13 cellular contexts compared by ENCODE assay signal in the genomic region with DNA sequence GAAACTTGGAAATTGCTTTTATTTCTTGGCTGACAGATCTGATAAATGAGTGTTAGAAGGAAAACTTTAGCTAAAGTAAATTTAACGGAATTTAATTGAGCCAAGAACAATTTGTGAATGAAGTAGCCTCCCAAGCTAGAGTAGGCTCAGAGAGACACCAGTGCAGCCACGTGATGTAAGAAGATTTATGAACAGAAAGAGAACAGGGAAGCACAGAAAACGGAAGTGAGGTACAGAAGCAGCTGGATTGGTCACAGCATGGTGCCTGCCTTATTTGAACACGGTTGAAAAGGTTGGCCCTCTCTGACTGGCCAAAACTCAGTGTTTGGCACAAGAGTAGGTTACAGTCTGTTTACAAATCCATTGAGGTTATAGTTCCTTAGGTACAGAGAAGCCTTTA. TPM values are rescaled to one million over a fixed set of nuclear protein-coding genes. Genes with fewer than 3 reads are reported as not detected.
DNase-seq lines count a peak whose midpoint lies in the region; ATAC-seq, FAIRE-seq and TF ChIP-seq lines count a peak whose summit lies in the region.
"Had no signal": no experiment of that assay in that cellular context is flagged by ENCODE, and none has a peak within 500 bp of the region (broad histone marks: within the 10 kb centered on the region; RNA-seq: fewer than 3 reads in every experiment).

No MANE protein-coding gene starts in this region.

- H2BK20ac ChIP-seq in H1 (ENCODE audit: low read length) = no peak overlapping the region

- no peak for TF ChIP-seq CTCF in NB4 (IDR thresholded peaks at IDR 0.05; ENCODE audit: low read depth, low read length)
- no peak for TF ChIP-seq CTCF in H1 (IDR thresholded peaks at IDR 0.05; ENCODE audit: control extremely low read depth in 1 of 3, insufficient read depth in 1 of 3, low read depth in 1 of 3, low read length in 3 of 3)

- no peaks in the 10 kb centered on the region for H3K9me3 ChIP-seq in H1 (ENCODE audit: insufficient read depth in 2 of 2, low read depth in 1 of 2, low read length in 1 of 2)

- H2AK5ac ChIP-seq in H1 (ENCODE audit: low read depth, low read length) = no peak overlapping the region

- H3K56ac ChIP-seq in H1 (replicated peaks; ENCODE audit: insufficient read length, low read depth, low read length) = no peak overlapping the region

- no peak overlapping the region for H3K4ac ChIP-seq in H1 (replicated peaks; ENCODE audit: insufficient read length, low read depth, low read length)

- CTCF ChIA-PET in H1 (lab: Charles Lee; ENCODE audit: partially characterized antibody) = interaction anchor here (1.1 kb wide), 2 partner anchors 17 to 22 kb away, joined by 3 read pairs; no protein-coding TSS in a partner anchor

- no peak overlapping the region for H2BK120ac ChIP-seq in H1 (replicated peaks; ENCODE audit: low read depth, low read length)

- DNase-seq in Right ventricle myocardium inferior (ENCODE audit: missing footprints) = peak; percentile 49
- no peak for DNase-seq in cardiac septum (ENCODE audit: low spot score)
- peak; percentile 58 for DNase-seq in NB4 (ENCODE audit: low read depth)
- no peak for DNase-seq in H1 (ENCODE audit: low read depth in 1 of 2, low spot score in 2 of 2)
- DNase-seq in stimulated activated naive B cell treated with anti-CD40 and anti-IgM and Interleukin-4, amounts not matched to agents 10 μg/mL and 1 μg/mL and 100 μg/mL, for 72 hours = no peak
- no peak for DNase-seq in AML-193 (lab: John Stamatoyannopoulos, UW)
- no peak for DNase-seq in hepatic stellate cell (ENCODE audit: low spot score)
- DNase-seq: activated CD8-positive, alpha-beta T cell treated with anti-CD3 and anti-CD28 coated beads for 36 hours; activated naive CD4-positive, alpha-beta T cell; Calu3; NCI-H1930 had no signal

- no peak overlapping the region for H3K4me2 ChIP-seq in H1 (ENCODE audit: insufficient read depth in 1 of 2, low read depth in 2 of 2, low read length in 2 of 2)

- no peaks in the 10 kb centered on the region for H3K4me1 ChIP-seq in H1 (replicated peaks in 1 of 4; ENCODE audit: control insufficient read depth in 3 of 4, insufficient read depth in 4 of 4, low read length in 3 of 4)

- H3K27ac Mint-ChIP-seq in stimulated activated naive B cell treated with anti-CD40 and anti-IgM and Interleukin-4, amounts not matched to agents 10 μg/mL and 1 μg/mL and 100 μg/mL, for 72 hours = peak overlapping the region; percentile 44
- H3K27ac Mint-ChIP-seq: activated CD8-positive, alpha-beta T cell treated with anti-CD3 and anti-CD28 coated beads for 36 hours had no signal

- no peak overlapping the region for H2BK15ac ChIP-seq in H1 (ENCODE audit: low read length)

- WGBS in H1 (ENCODE audit: extremely low coverage in 1 of 2, insufficient coverage in 1 of 2, insufficient read length in 1 of 2, insufficient replicate concordance in 2 of 2, low coverage in 1 of 2, low lambda C conversion rate in 2 of 2, missing lambda C conversion rate in 1 of 2), 2 experiments = 79% methylated on average over 4 of the region's 4 CpGs; no CpG with 5 or more reads in 1 of the 2 experiments

- H3K9ac ChIP-seq in H1 (replicated peaks in 1 of 4; ENCODE audit: extremely low read depth in 1 of 4, low read depth in 3 of 4, low read length in 3 of 4) = no peak overlapping the region

- no peaks in the 10 kb centered on the region for H3K23me2 ChIP-seq in H1 (ENCODE audit: low read depth, low read length)

- 0 out of 2 replicates have a peak overlapping the region, but pooled peaks have one; percentile 24 for H2AFZ ChIP-seq in H1 (ENCODE audit: low read length)

- no peak for FAIRE-seq in H1 (lab: Jason Lieb, UNC)
- FAIRE-seq: bronchial epithelial cell had no signal

- TF ChIP-seq EP300 in H1 (IDR thresholded peaks at IDR 0.05; ENCODE audit: borderline replicate concordance in 1 of 2, low read depth in 2 of 2, low read length in 2 of 2) = no peak

- H3K27me3 ChIP-seq in H1 (replicated peaks in 1 of 4; ENCODE audit: control insufficient read depth in 3 of 4, extremely low read depth in 1 of 4, insufficient read depth in 3 of 4, low read length in 3 of 4) = no peaks in the 10 kb centered on the region

- no peak overlapping the region for H4K5ac ChIP-seq in H1 (ENCODE audit: insufficient read length, low read depth, low read length)

- H2BK12ac ChIP-seq in H1 (ENCODE audit: low read depth, low read length) = no peak overlapping the region

- H3K4me3 ChIP-seq in NB4 (ENCODE audit: low read depth, low read length) (no peak overlapping the region), H1 (ENCODE audit: extremely low read depth in 1 of 4, insufficient read depth in 2 of 4, low read depth in 3 of 4, low read length in 4 of 4) (no peak overlapping the region)

- H4K20me1 ChIP-seq in H1 (replicated peaks in 1 of 2; ENCODE audit: control insufficient read depth in 1 of 2, insufficient read depth in 2 of 2, low read length in 2 of 2) = no peaks in the 10 kb centered on the region

- H3K79me2 ChIP-seq in H1 (ENCODE audit: control insufficient read depth in 1 of 2, insufficient read depth in 2 of 2, low read length in 2 of 2) = no peaks in the 10 kb centered on the region

- H3K79me1 ChIP-seq in H1 (ENCODE audit: low read depth, low read length) = no peaks in the 10 kb centered on the region

- H3K27me3 Mint-ChIP-seq in stimulated activated naive B cell treated with anti-CD40 and anti-IgM and Interleukin-4, amounts not matched to agents 10 μg/mL and 1 μg/mL and 100 μg/mL, for 72 hours = no peaks in the 10 kb centered on the region

- intact Hi-C loops in Right ventricle myocardium inferior (cut with DNase I) (no loop called here), cardiac septum (cut with DNase I) (no loop called here)

- no peak for TF ChIP-seq POLR2A in NB4 (IDR thresholded peaks at IDR 0.05; ENCODE audit: extremely low read depth, insufficient read length)
- TF ChIP-seq POLR2A in H1 (IDR thresholded peaks at IDR 0.05; ENCODE audit: control extremely low read depth in 1 of 2, low read depth in 2 of 2, low read length in 2 of 2) = no peak

- POLR2A ChIA-PET in H1 (lab: Charles Lee; ENCODE audit: partially characterized antibody) = no interaction called here

- no peaks in the 10 kb centered on the region for H3K36me3 ChIP-seq in H1 (ENCODE audit: control insufficient read depth in 2 of 4, insufficient read depth in 4 of 4, low read length in 3 of 4)

- no peak overlapping the region for H3K23ac ChIP-seq in H1 (ENCODE audit: insufficient read length)

- peaks cover 5 to 11% of the 10 kb centered on the region in 2 donors for H3K36me3 Mint-ChIP-seq in stimulated activated naive B cell treated with anti-CD40 and anti-IgM and Interleukin-4, amounts not matched to agents 10 μg/mL and 1 μg/mL and 100 μg/mL, for 72 hours

- TF ChIP-seq RAD21 in H1 (IDR thresholded peaks at IDR 0.05 in 1 of 2, conservative IDR thresholded peaks at IDR 0.05 in 1 of 2; ENCODE audit: low read depth in 2 of 2, low read length in 2 of 2) = no peak

- H3K27ac ChIP-seq in H1 (ENCODE audit: low read depth, low read length) = no peak overlapping the region

- ATAC-seq in Right ventricle myocardium inferior (peak; percentile 39), GM19324 (IDR thresholded peaks at IDR 0.05; ENCODE audit: low FRiP score, unreplicated experiment) (no peak)
- ATAC-seq in stimulated activated naive B cell treated with anti-CD40 and anti-IgM and Interleukin-4, amounts not matched to agents 10 μg/mL and 1 μg/mL and 100 μg/mL, for 72 hours (replicated peaks) = peak; percentile 96 to 97
- ATAC-seq: activated CD8-positive, alpha-beta T cell treated with anti-CD3 and anti-CD28 coated beads for 36 hours had no signal

- H2BK5ac ChIP-seq in H1 (ENCODE audit: low read depth, low read length) = no peak overlapping the region

- no peak overlapping the region for H4K8ac ChIP-seq in H1 (ENCODE audit: extremely low read depth, insufficient read depth, low read length)

- H3K14ac ChIP-seq in H1 (ENCODE audit: insufficient read length) = no peak overlapping the region

- H3K9me3 Mint-ChIP-seq in stimulated activated naive B cell treated with anti-CD40 and anti-IgM and Interleukin-4, amounts not matched to agents 10 μg/mL and 1 μg/mL and 100 μg/mL, for 72 hours = peaks cover 10 to 11% of the 10 kb centered on the region in 2 donors

- H3K18ac ChIP-seq in H1 (ENCODE audit: extremely low read depth, low read length) = no peak overlapping the region

- no peak overlapping the region for H3K4me3 Mint-ChIP-seq in stimulated activated naive B cell treated with anti-CD40 and anti-IgM and Interleukin-4, amounts not matched to agents 10 μg/mL and 1 μg/mL and 100 μg/mL, for 72 hours
- H3K4me3 Mint-ChIP-seq: activated CD8-positive, alpha-beta T cell treated with anti-CD3 and anti-CD28 coated beads for 36 hours had no signal

- H3K4me1 Mint-ChIP-seq in stimulated activated naive B cell treated with anti-CD40 and anti-IgM and Interleukin-4, amounts not matched to agents 10 μg/mL and 1 μg/mL and 100 μg/mL, for 72 hours = peaks cover 10 to 22% of the 10 kb centered on the region in 2 donors

- H4K91ac ChIP-seq in H1 (replicated peaks; ENCODE audit: insufficient read length, low read length) = no peak overlapping the region

TF ChIP-seq in H1, 55 proteins besides CTCF, POLR2A, EP300 and RAD21 (continues in another document):
- no peak for TF ChIP-seq RFX5 (IDR thresholded peaks at IDR 0.05; ENCODE audit: borderline replicate concordance, low read depth, low read length)
- TF ChIP-seq SRF (IDR thresholded peaks at IDR 0.05; ENCODE audit: low read depth, low read length) = no peak
- no peak for TF ChIP-seq BACH1 (IDR thresholded peaks at IDR 0.05; ENCODE audit: low read length)

RNA-seq across cellular contexts. Expression of a gene that starts 29.5 kb away (rescaled TPM):
- total RNA-seq in Right ventricle myocardium inferior (103 TPM), cardiac septum (60.1 TPM)
- 20.9 and 21.9 TPM in 2 replicates for total RNA-seq in H1 (2021; fragmentation: NEBNext Ultra II Directional; extraction: Animal tissue kit (Norgen Biotek cat#: 25700))
- polyA plus RNA-seq in H1 (2011; rRNA removed) = 6.6 and 9.7 TPM in 2 replicates
- 13.2 TPM for polyA plus RNA-seq in H1 (2011; cell fraction: cytosol; rRNA removed)
- polyA plus RNA-seq in H1 (2011; cell fraction: nucleus; rRNA removed) = 18.1 TPM
- 18.8 to 22.2 TPM (median 20.2 TPM) in 4 replicates for polyA plus RNA-seq in H1 (2012, experiment 1 of 2)
- polyA plus RNA-seq in H1 (2012, experiment 2 of 2) = 2.7 TPM
- 29.2 TPM for polyA plus RNA-seq in H1 (2013, experiment 1 of 2)
- 34.3 TPM for polyA plus RNA-seq in H1 (2013, experiment 2 of 2)
- polyA minus RNA-seq in H1 (2011; rRNA and poly(A)+ RNA removed) = 9.6 and 15.1 TPM in 2 replicates
- 11.4 TPM for polyA minus RNA-seq in H1 (2011; cell fraction: cytosol; rRNA and poly(A)+ RNA removed)
- polyA minus RNA-seq in H1 (2011; cell fraction: nucleus; rRNA and poly(A)+ RNA removed) = 21.1 TPM

Comparison
In these comparisons a context has a peak if more than half of its experiments do, and no peak if none do; other contexts are left out.
1. DNase-seq: peak in Right ventricle myocardium inferior (single experiment) and NB4 (single experiment); none in cardiac septum (single experiment), H1 (0 of 2), stimulated activated naive B cell treated with anti-CD40 and anti-IgM and Interleukin-4, amounts not matched to agents 10 μg/mL and 1 μg/mL and 100 μg/mL, for 72 hours (single experiment), AML-193 (0 of 2) and hepatic stellate cell (single experiment).